30 cellular contexts compared by ENCODE assay signal in genomic region chr17:36750316-36750885, GRCh38.
"Had no signal": no experiment of that assay in that cellular context is flagged by ENCODE, and none has a peak within 500 bp of the region (broad histone marks: within the 10 kb centered on the region; RNA-seq: fewer than 3 reads in every experiment).

No MANE protein-coding gene starts in this region.

- H3K36me3 ChIP-seq: heart right ventricle, left lung, neural progenitor cell, ovary, prostate gland, sigmoid colon, suprapubic skin, thoracic aorta, tibial artery, upper lobe of right lung had no signal

- H3K9ac ChIP-seq: neural progenitor cell had no signal

- H3K27ac ChIP-seq: heart right ventricle, hepatocyte, left lung, neural progenitor cell, ovary, prostate gland, sigmoid colon, suprapubic skin, thoracic aorta, tibial artery, upper lobe of right lung had no signal

- H2AFZ ChIP-seq: hepatocyte, neural progenitor cell had no signal

- H3K79me2 ChIP-seq: hepatocyte had no signal

- H3K4me1 ChIP-seq: heart right ventricle, left lung, prostate gland, sigmoid colon, suprapubic skin, tibial artery, upper lobe of right lung had no signal

- DNase-seq: heart right ventricle; immature natural killer cell; kidney; left colon; mesendoderm; naive B cell; natural killer cell; nephron progenitor cell; ovary; retina; right cardiac atrium; sigmoid colon; small intestine; stimulated activated CD4-positive, alpha-beta T cell treated with anti-CD3 and anti-CD28 coated beads, Interleukin-1b, Interleukin-23, amount 100 ng/mL, for 48 hours; stimulated activated CD4-positive, alpha-beta T cell treated with anti-CD3 and anti-CD28 coated beads, Interleukin-2, amount 100 ng/mL, for 48 hours; stimulated activated CD4-positive, alpha-beta T cell treated with anti-CD3 and anti-CD28 coated beads, Interleukin-4, amount 100 ng/mL, for 4 hours; stimulated activated CD8-positive, alpha-beta memory T cell treated with anti-CD3 and anti-CD28 coated beads, Interleukin-4, amount 100 ng/mL, for 48 hours; tibial artery; trophoblast cell; upper lobe of right lung had no signal

- H3K27me3 ChIP-seq: neural progenitor cell, ovary had no signal

- ATAC-seq: heart right ventricle; left colon; left lung; right cardiac atrium; stimulated activated memory B cell treated with anti-CD40 and anti-IgM and Interleukin-4, amounts not matched to agents 10 μg/mL and 1 μg/mL and 100 μg/mL, for 72 hours; upper lobe of right lung had no signal

- FAIRE-seq: islet of Langerhans, kidney, small intestine, urothelium cell line had no signal

- H3K9me3 ChIP-seq: heart right ventricle, left lung, ovary, prostate gland, sigmoid colon, suprapubic skin, thoracic aorta, tibial artery, upper lobe of right lung had no signal

- H3K4me2 ChIP-seq: hepatocyte, neural progenitor cell had no signal

- H3K4me3 ChIP-seq: heart right ventricle, hepatocyte, left lung, lung, neural progenitor cell, ovary, prostate gland, sigmoid colon, suprapubic skin, thoracic aorta, tibial artery, upper lobe of right lung had no signal
